In the genomic region with DNA sequence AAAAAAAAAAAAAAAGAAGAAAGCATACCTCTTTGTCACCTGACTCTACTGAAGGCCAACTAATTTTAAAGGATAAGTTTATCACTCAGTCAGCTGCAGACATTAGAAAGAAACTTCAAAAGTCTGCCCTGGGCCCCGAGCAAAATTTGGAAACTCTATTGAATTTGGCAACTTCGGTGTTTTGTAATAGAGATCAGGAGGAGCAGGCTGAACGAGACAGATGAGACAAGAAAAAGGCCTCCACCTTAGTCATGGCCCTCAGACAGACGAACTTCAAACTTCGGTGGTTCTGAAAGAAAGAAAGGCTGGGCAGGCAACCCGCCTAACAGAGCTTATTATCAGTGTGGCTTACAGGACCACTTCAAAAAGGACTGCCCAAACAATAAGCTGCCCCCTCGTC, we compare ENCODE assay signal across 27 cellular contexts. TPM values are rescaled to one million over a fixed set of nuclear protein-coding genes. Genes with fewer than 3 reads are reported as not detected.
"Had no signal": no experiment of that assay in that cellular context is flagged by ENCODE, and none has a peak within 500 bp of the region (broad histone marks: within the 10 kb centered on the region; RNA-seq: fewer than 3 reads in every experiment).

No MANE protein-coding gene starts in this region.

- H3K4me3 Mint-ChIP-seq: activated CD8-positive, alpha-beta memory T cell treated with anti-CD3 and anti-CD28 coated beads, Interleukin-2, amount 10 ng/mL, durations not matched to agents 7 days and 5 days; activated naive CD4-positive, alpha-beta T cell treated with anti-CD3 and anti-CD28 coated beads, Interleukin-2, amount 50 U/mL, for 24 hours; activated T-cell treated with anti-CD3 and anti-CD28 coated beads, Interleukin-2, amount 50 U/mL, for 24 hours; activated T-helper 1 cell treated with anti-CD3 and anti-CD28 coated beads, Interleukin-12 subunit alpha, Interleukin-12 subunit beta, Interleukin-2, Interleukin-4 antibody, amounts not matched to agents 30 ng/mL and 10 ng/mL and 1 ng/mL, durations not matched to agents 14 hours and 24 hours and 36 hours; T-helper 1 cell treated with Interleukin-12 subunit alpha and Interleukin-12 subunit beta and Interleukin-4 antibody, amounts not matched to agents 30 μg/mL and 1 μg/mL, for 36 hours had no signal

- H3K4me3 ChIP-seq: ascending aorta, body of pancreas, SJCRH30 had no signal

- H3K9me3 Mint-ChIP-seq: activated naive CD4-positive, alpha-beta T cell treated with anti-CD3 and anti-CD28 coated beads, Interleukin-2, amount 50 U/mL, for 24 hours; activated T-cell treated with anti-CD3 and anti-CD28 coated beads, Interleukin-2, amount 50 U/mL, for 24 hours; activated T-helper 1 cell treated with anti-CD3 and anti-CD28 coated beads, Interleukin-12 subunit alpha, Interleukin-12 subunit beta, Interleukin-2, Interleukin-4 antibody, amounts not matched to agents 30 ng/mL and 10 ng/mL and 1 ng/mL, durations not matched to agents 14 hours and 24 hours and 36 hours; T-helper 1 cell treated with Interleukin-12 subunit alpha and Interleukin-12 subunit beta and Interleukin-4 antibody, amounts not matched to agents 30 μg/mL and 1 μg/mL, for 36 hours had no signal

- H3K27me3 Mint-ChIP-seq: activated naive CD4-positive, alpha-beta T cell treated with anti-CD3 and anti-CD28 coated beads, Interleukin-2, amount 50 U/mL, for 24 hours; activated T-cell treated with anti-CD3 and anti-CD28 coated beads, Interleukin-2, amount 50 U/mL, for 24 hours had no signal

- ATAC-seq: activated CD4-positive, CD25-positive, alpha-beta regulatory T cell treated with anti-CD3 and anti-CD28 coated beads, Interleukin-2, amount 50 U/mL, for 24 hours; activated CD8-positive, alpha-beta memory T cell treated with anti-CD3 and anti-CD28 coated beads, Interleukin-2, amount 10 ng/mL, durations not matched to agents 7 days and 5 days; body of pancreas had no signal

- H3K4me1 Mint-ChIP-seq: activated CD8-positive, alpha-beta memory T cell treated with anti-CD3 and anti-CD28 coated beads, Interleukin-2, amount 10 ng/mL, durations not matched to agents 7 days and 5 days; activated naive CD4-positive, alpha-beta T cell treated with anti-CD3 and anti-CD28 coated beads, Interleukin-2, amount 50 U/mL, for 24 hours had no signal

- H3K27ac Mint-ChIP-seq: activated CD8-positive, alpha-beta memory T cell treated with anti-CD3 and anti-CD28 coated beads, Interleukin-2, amount 10 ng/mL, durations not matched to agents 7 days and 5 days; activated naive CD4-positive, alpha-beta T cell treated with anti-CD3 and anti-CD28 coated beads, Interleukin-2, amount 50 U/mL, for 24 hours; activated T-cell treated with anti-CD3 and anti-CD28 coated beads, Interleukin-2, amount 50 U/mL, for 24 hours; activated T-helper 1 cell treated with anti-CD3 and anti-CD28 coated beads, Interleukin-12 subunit alpha, Interleukin-12 subunit beta, Interleukin-2, Interleukin-4 antibody, amounts not matched to agents 30 ng/mL and 10 ng/mL and 1 ng/mL, durations not matched to agents 14 hours and 24 hours and 36 hours; T-helper 1 cell treated with Interleukin-12 subunit alpha and Interleukin-12 subunit beta and Interleukin-4 antibody, amounts not matched to agents 30 μg/mL and 1 μg/mL, for 36 hours had no signal

- H3K36me3 Mint-ChIP-seq: activated CD8-positive, alpha-beta memory T cell treated with anti-CD3 and anti-CD28 coated beads, Interleukin-2, amount 10 ng/mL, durations not matched to agents 7 days and 5 days; activated naive CD4-positive, alpha-beta T cell treated with anti-CD3 and anti-CD28 coated beads, Interleukin-2, amount 50 U/mL, for 24 hours had no signal

- DNase-seq: activated CD4-positive, alpha-beta T cell treated with anti-CD3 and anti-CD28 coated beads for 4 hours; activated CD8-positive, alpha-beta memory T cell treated with anti-CD3 and anti-CD28 coated beads, Interleukin-2, amount 10 ng/mL, durations not matched to agents 7 days and 5 days; activated effector memory CD4-positive, alpha-beta T cell treated with Interleukin-2 at 50 U/mL for 16 hours; activated naive CD4-positive, alpha-beta T cell; activated T-cell treated with anti-CD3 and anti-CD28 coated beads, Interleukin-2, amount 50 U/mL, for 24 hours; amniotic stem cell; body of pancreas; central memory CD4-positive, alpha-beta T cell; IMR-90; KG1; NCI-H146; NCI-H187 treated with DMSO at 0.1 percent for 48 hours; NCI-H2081 treated with DMSO at 0.1 percent for 48 hours; NCI-H2227 treated with DMSO at 0.1 percent for 48 hours; NCI-H446 treated with DMSO at 0.1 percent for 48 hours; NCI-H526; NCI-H82; SJCRH30; SK-N-SH had no signal

RNA-seq across cellular contexts. Expression of a gene that starts 18.5 kb away (rescaled TPM):
- total RNA-seq: activated CD8-positive, alpha-beta memory T cell treated with anti-CD3 and anti-CD28 coated beads, Interleukin-2, amount 10 ng/mL, durations not matched to agents 7 days and 5 days; activated T-helper 1 cell treated with anti-CD3 and anti-CD28 coated beads, Interleukin-12 subunit alpha, Interleukin-12 subunit beta, Interleukin-2, Interleukin-4 antibody, amounts not matched to agents 30 ng/mL and 10 ng/mL and 1 ng/mL, durations not matched to agents 14 hours and 24 hours and 36 hours; LHCN-M2; OCI-LY7 had no signal

RNA-seq across cellular contexts. Expression of a gene that starts 21.6 kb away (rescaled TPM):
- total RNA-seq: bronchial epithelial cell, IMR-90, SJCRH30 had no signal
